16 cellular contexts compared by ENCODE assay signal in the genomic region with DNA sequence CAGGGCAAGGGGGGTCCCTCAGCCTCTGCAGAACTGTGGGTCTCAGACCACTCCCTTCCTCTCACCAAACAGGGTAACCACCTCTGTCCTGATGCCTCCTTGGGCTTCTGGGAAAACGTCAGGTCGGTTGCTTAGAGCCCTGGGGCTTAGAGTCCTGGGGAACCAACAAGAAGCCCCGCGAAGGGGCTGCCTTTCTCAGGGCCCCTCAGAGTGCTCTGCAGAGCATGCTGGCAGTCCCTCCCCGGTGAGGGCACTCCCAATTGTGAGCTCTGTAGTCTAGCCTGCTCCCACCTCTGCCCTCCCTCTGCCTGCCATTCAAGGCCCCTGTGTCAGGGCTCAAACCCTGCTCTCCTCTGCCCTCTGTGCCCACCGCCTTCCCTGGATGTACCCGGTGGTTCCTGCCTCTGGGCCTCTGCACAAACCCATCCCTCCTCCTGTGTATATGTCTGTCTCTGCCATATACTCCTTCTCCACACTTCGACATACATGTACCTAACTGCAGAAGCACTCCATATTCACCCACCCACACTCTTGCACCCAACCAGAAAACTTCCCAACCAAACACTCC.
A peak's percentile ranks its signal among the peaks of the same experiment; 100 is the strongest.
DNase-seq lines count a peak whose midpoint lies in the region; ATAC-seq and TF ChIP-seq lines count a peak whose summit lies in the region.
"Had no signal": no experiment of that assay in that cellular context is flagged by ENCODE, and none has a peak within 500 bp of the region (broad histone marks: within the 10 kb centered on the region; RNA-seq: fewer than 3 reads in every experiment).

No MANE protein-coding gene starts in this region.

- ATAC-seq in Right ventricle myocardium inferior = no peak
- no peak for ATAC-seq in activated B cell treated with CpG ODN at 0.5 μM for 24 hours (ENCODE audit: low read depth)
- no peak for ATAC-seq in lower lobe of right lung
- ATAC-seq in aorta (ENCODE audit: low FRiP score) = no peak
- ATAC-seq: activated naive CD8-positive, alpha-beta T cell treated with anti-CD3 and anti-CD28 coated beads, Interleukin-2, amount 50 U/mL, for 24 hours had no signal

- H3K4me1 Mint-ChIP-seq in activated B cell treated with CpG ODN at 0.5 μM for 24 hours = no peaks in the 10 kb centered on the region
- H3K4me1 Mint-ChIP-seq: activated CD4-positive, alpha-beta T cell treated with anti-CD3 and anti-CD28 coated beads, Interleukin-2, amount 10 ng/mL, durations not matched to agents 7 days and 5 days; CD4-positive, alpha-beta memory T cell had no signal

- peaks cover 0 to 9% of the 10 kb centered on the region in 2 donors for H3K4me1 ChIP-seq in right atrium auricular region
- H3K4me1 ChIP-seq in lower lobe of right lung = peaks cover 15% of the 10 kb centered on the region
- H3K4me1 ChIP-seq in aorta (ENCODE audit: control insufficient read depth in 1 of 2, insufficient read depth in 2 of 2, low read length in 2 of 2) = no peaks in the 10 kb centered on the region

- no peak overlapping the region for H3K27ac ChIP-seq in right atrium auricular region
- no peak overlapping the region for H3K27ac ChIP-seq in lower lobe of right lung
- no peak overlapping the region for H3K27ac ChIP-seq in aorta (ENCODE audit: low read depth in 1 of 2, low read length in 2 of 2)

- H3K4me3 Mint-ChIP-seq in activated B cell treated with CpG ODN at 0.5 μM for 24 hours = no peak overlapping the region
- H3K4me3 Mint-ChIP-seq: activated CD4-positive, alpha-beta T cell treated with anti-CD3 and anti-CD28 coated beads, Interleukin-2, amount 10 ng/mL, durations not matched to agents 7 days and 5 days; activated naive CD8-positive, alpha-beta T cell treated with anti-CD3 and anti-CD28 coated beads, Interleukin-2, amount 50 U/mL, for 24 hours; CD4-positive, alpha-beta memory T cell had no signal

- H3K36me3 Mint-ChIP-seq in activated B cell treated with CpG ODN at 0.5 μM for 24 hours (ENCODE audit: low read depth) = no peaks in the 10 kb centered on the region
- H3K36me3 Mint-ChIP-seq: CD4-positive, alpha-beta memory T cell had no signal

- peak; percentile 46 for DNase-seq in Right ventricle myocardium inferior (ENCODE audit: missing footprints)
- no peak for DNase-seq in right atrium auricular region (ENCODE audit: low spot score)
- DNase-seq in activated B cell treated with CpG ODN at 0.5 μM for 24 hours = peak; percentile 12
- DNase-seq in lower lobe of right lung = peak; percentile 13
- peak; percentile 6 to 51 for DNase-seq in aorta
- DNase-seq in cerebellar cortex (ENCODE audit: low spot score) = no peak
- no peak for DNase-seq in NCI-H69 (lab: John Stamatoyannopoulos, UW)
- DNase-seq: activated CD4-positive, alpha-beta T cell treated with anti-CD3 and anti-CD28 coated beads, Interleukin-2, amount 10 ng/mL, durations not matched to agents 7 days and 5 days; activated naive CD8-positive, alpha-beta T cell treated with anti-CD3 and anti-CD28 coated beads, Interleukin-2, amount 50 U/mL, for 24 hours; CD4-positive, alpha-beta memory T cell; DMS153; MM.1S; NCI-H526 treated with DMSO at 0.1 percent for 48 hours; stimulated activated CD4-positive, alpha-beta T cell treated with anti-CD3 and anti-CD28 coated beads, Interleukin-12 subunit alpha, Interleukin-12 subunit beta, amount 100 ng/mL, for 4 hours; stimulated activated CD8-positive, alpha-beta memory T cell treated with anti-CD3 and anti-CD28 coated beads, Interleukin-4, amount 100 ng/mL, for 48 hours; SW 1271 had no signal

- WGBS in aorta, 2 donors = 89 to 95% methylated on average over 8 of the region's 8 CpGs

- no peaks in the 10 kb centered on the region for H3K36me3 ChIP-seq in right atrium auricular region
- no peaks in the 10 kb centered on the region for H3K36me3 ChIP-seq in lower lobe of right lung
- H3K36me3 ChIP-seq in aorta (ENCODE audit: control insufficient read depth in 1 of 2, insufficient read depth in 2 of 2, low read length in 1 of 2) = no peaks in the 10 kb centered on the region

- CTCF ChIA-PET in activated B cell treated with CpG ODN at 0.5 μM for 24 hours (lab: Charles Lee) = no interaction called here

- no peak overlapping the region for H3K27ac Mint-ChIP-seq in activated B cell treated with CpG ODN at 0.5 μM for 24 hours
- H3K27ac Mint-ChIP-seq: activated CD4-positive, alpha-beta T cell treated with anti-CD3 and anti-CD28 coated beads, Interleukin-2, amount 10 ng/mL, durations not matched to agents 7 days and 5 days; activated naive CD8-positive, alpha-beta T cell treated with anti-CD3 and anti-CD28 coated beads, Interleukin-2, amount 50 U/mL, for 24 hours; CD4-positive, alpha-beta memory T cell had no signal

- peaks cover 7% of the 10 kb centered on the region for H3K27me3 Mint-ChIP-seq in activated B cell treated with CpG ODN at 0.5 μM for 24 hours
- H3K27me3 Mint-ChIP-seq: activated CD4-positive, alpha-beta T cell treated with anti-CD3 and anti-CD28 coated beads, Interleukin-2, amount 10 ng/mL, durations not matched to agents 7 days and 5 days; CD4-positive, alpha-beta memory T cell had no signal

- H3K9me3 ChIP-seq in right atrium auricular region = no peaks in the 10 kb centered on the region
- H3K9me3 ChIP-seq in lower lobe of right lung = no peaks in the 10 kb centered on the region
- H3K9me3 ChIP-seq in aorta (ENCODE audit: control insufficient read depth, low read length) = no peaks in the 10 kb centered on the region

- H3K4me3 ChIP-seq in right atrium auricular region = no peak overlapping the region
- no peak overlapping the region for H3K4me3 ChIP-seq in lower lobe of right lung
- no peak overlapping the region for H3K4me3 ChIP-seq in aorta (ENCODE audit: low read length in 2 of 2)

- H3K27me3 ChIP-seq in right atrium auricular region (no peaks in the 10 kb centered on the region), lower lobe of right lung (ENCODE audit: low read depth) (no peaks in the 10 kb centered on the region), aorta (ENCODE audit: control insufficient read depth in 1 of 2, insufficient read depth in 2 of 2, low read length in 1 of 2) (no peaks in the 10 kb centered on the region)

- POLR2A ChIA-PET in activated B cell treated with CpG ODN at 0.5 μM for 24 hours (lab: Charles Lee) = no interaction called here

- H3K9me3 Mint-ChIP-seq in activated B cell treated with CpG ODN at 0.5 μM for 24 hours = no peaks in the 10 kb centered on the region
- H3K9me3 Mint-ChIP-seq: activated CD4-positive, alpha-beta T cell treated with anti-CD3 and anti-CD28 coated beads, Interleukin-2, amount 10 ng/mL, durations not matched to agents 7 days and 5 days; activated naive CD8-positive, alpha-beta T cell treated with anti-CD3 and anti-CD28 coated beads, Interleukin-2, amount 50 U/mL, for 24 hours; CD4-positive, alpha-beta memory T cell had no signal

- no peak for TF ChIP-seq CTCF in right atrium auricular region (IDR thresholded peaks at IDR 0.05)
- TF ChIP-seq CTCF in activated B cell treated with CpG ODN at 0.5 μM for 24 hours (IDR thresholded peaks at IDR 0.05) = no peak
- TF ChIP-seq CTCF in lower lobe of right lung (IDR thresholded peaks at IDR 0.05) = no peak

- intact Hi-C loops in Right ventricle myocardium inferior (cut with DNase I) (no loop called here), activated B cell treated with CpG ODN at 0.5 μM for 24 hours (cut with micrococcal nuclease) (no loop called here), lower lobe of right lung (cut with DNase I) (no loop called here), aorta (cut with DNase I) (no loop called here)

Comparison
In these comparisons a context has a peak if more than half of its experiments do, and no peak if none do; other contexts are left out.
1. DNase-seq: peak in Right ventricle myocardium inferior (single experiment), activated B cell treated with CpG ODN at 0.5 μM for 24 hours (single experiment), lower lobe of right lung (single experiment) and aorta (2 of 2); none in right atrium auricular region (single experiment), cerebellar cortex (single experiment) and NCI-H69 (single experiment).